Comparison of ENCODE assay signal across 8 cellular contexts in genomic region chr1:52141513-52142219, GRCh38. TPM values are rescaled to one million over a fixed set of nuclear protein-coding genes. Genes with fewer than 3 reads are reported as not detected.
A peak's percentile ranks its signal among the peaks of the same experiment; 100 is the strongest.
DNase-seq lines count a peak whose midpoint lies in the region; ATAC-seq and TF ChIP-seq lines count a peak whose summit lies in the region.

A gene with protein sequence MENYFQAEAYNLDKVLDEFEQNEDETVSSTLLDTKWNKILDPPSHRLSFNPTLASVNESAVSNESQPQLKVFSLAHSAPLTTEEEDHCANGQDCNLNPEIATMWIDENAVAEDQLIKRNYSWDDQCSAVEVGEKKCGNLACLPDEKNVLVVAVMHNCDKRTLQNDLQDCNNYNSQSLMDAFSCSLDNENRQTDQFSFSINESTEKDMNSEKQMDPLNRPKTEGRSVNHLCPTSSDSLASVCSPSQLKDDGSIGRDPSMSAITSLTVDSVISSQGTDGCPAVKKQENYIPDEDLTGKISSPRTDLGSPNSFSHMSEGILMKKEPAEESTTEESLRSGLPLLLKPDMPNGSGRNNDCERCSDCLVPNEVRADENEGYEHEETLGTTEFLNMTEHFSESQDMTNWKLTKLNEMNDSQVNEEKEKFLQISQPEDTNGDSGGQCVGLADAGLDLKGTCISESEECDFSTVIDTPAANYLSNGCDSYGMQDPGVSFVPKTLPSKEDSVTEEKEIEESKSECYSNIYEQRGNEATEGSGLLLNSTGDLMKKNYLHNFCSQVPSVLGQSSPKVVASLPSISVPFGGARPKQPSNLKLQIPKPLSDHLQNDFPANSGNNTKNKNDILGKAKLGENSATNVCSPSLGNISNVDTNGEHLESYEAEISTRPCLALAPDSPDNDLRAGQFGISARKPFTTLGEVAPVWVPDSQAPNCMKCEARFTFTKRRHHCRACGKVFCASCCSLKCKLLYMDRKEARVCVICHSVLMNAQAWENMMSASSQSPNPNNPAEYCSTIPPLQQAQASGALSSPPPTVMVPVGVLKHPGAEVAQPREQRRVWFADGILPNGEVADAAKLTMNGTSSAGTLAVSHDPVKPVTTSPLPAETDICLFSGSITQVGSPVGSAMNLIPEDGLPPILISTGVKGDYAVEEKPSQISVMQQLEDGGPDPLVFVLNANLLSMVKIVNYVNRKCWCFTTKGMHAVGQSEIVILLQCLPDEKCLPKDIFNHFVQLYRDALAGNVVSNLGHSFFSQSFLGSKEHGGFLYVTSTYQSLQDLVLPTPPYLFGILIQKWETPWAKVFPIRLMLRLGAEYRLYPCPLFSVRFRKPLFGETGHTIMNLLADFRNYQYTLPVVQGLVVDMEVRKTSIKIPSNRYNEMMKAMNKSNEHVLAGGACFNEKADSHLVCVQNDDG (N-terminal part only) (plus strand): TSS chr1:52142089. CDS start chr1:52233207, 91,118 bp downstream.

- H3K27ac ChIP-seq in MM.1S (ENCODE audit: low read length) (peak within 1 kb of the TSS; percentile 8; the same call in 1 of the 2 replicates), prostate gland (peak within 1 kb of the TSS; percentile 94 to 97), uterus (peak within 1 kb of the TSS; percentile 99 to 100)

- TF ChIP-seq POLR2A in prostate gland (IDR thresholded peaks at IDR 0.05) (peak; percentile 26), uterus (IDR thresholded peaks at IDR 0.05) (peak; percentile 41 to 54)

- no peaks in the 10 kb centered on the region for H4K20me1 ChIP-seq in MM.1S (ENCODE audit: insufficient read depth, low read length)

- DNase-seq in ELR (ENCODE audit: low read depth) (peak; percentile 82), H7 (peak; percentile 93), MM.1S (peak; percentile 79), T-helper 1 cell (peak; percentile 43 to 69 (median 58)), amygdala (lab: John Stamatoyannopoulos, UW) (peak in 49 of 56 donors; percentile 12 to 78 (median 42)), left ventricle myocardium superior (peak; percentile 90), prostate gland (ENCODE audit: low spot score) (peak; percentile 59), uterus (peak; percentile 63 to 79)

- ATAC-seq in left ventricle myocardium superior = peak; percentile 97

- no peaks in the 10 kb centered on the region for H3K9me2 ChIP-seq in MM.1S (replicated peaks; ENCODE audit: insufficient read depth, low read length)

- H3K4me3 ChIP-seq in H7 (ENCODE audit: insufficient read depth, low read depth, low read length) (peak within 1 kb of the TSS; percentile 89), MM.1S (ENCODE audit: low read length) (peak within 1 kb of the TSS; percentile 78), prostate gland (peak within 1 kb of the TSS; percentile 85 to 95), uterus (peak within 1 kb of the TSS; percentile 68 to 82)

- H3K36me3 ChIP-seq in H7 (replicated peaks; ENCODE audit: control insufficient read depth, insufficient read depth, low read length) = no peaks in the 10 kb centered on the region
- no peaks in the 10 kb centered on the region for H3K36me3 ChIP-seq in MM.1S (replicated peaks; ENCODE audit: insufficient read depth, low read length)
- no peaks in the 10 kb centered on the region for H3K36me3 ChIP-seq in prostate gland
- H3K36me3 ChIP-seq in uterus = no peaks in the 10 kb centered on the region

- intact Hi-C loops in left ventricle myocardium superior (cut with micrococcal nuclease) (no loop called here), prostate gland (cut with DNase I) (loop anchor here (5.0 to 10.0 kb wide), 4 partner anchors 123 to 263 kb away; partner anchors contain the start of genes CC2D1B, ORC1 and PRPF38A), uterus (cut with DNase I; ENCODE audit: low total_unique reads) (loop anchor here (10.0 kb wide), 1 partner anchor 153 kb away; no protein-coding TSS in a partner anchor)

- WGBS in prostate gland = under 1% methylated on average over 29 of the region's 72 CpGs

- peak within 1 kb of the TSS; percentile 85 for H3K4me2 ChIP-seq in MM.1S (ENCODE audit: low read depth, low read length)

- peak; percentile 40 for TF ChIP-seq CTCF in MM.1S (IDR thresholded peaks at IDR 0.05; ENCODE audit: low read length)
- peak; percentile 58 to 91 (median 82) for TF ChIP-seq CTCF in prostate gland (IDR thresholded peaks at IDR 0.05)
- TF ChIP-seq CTCF in uterus (IDR thresholded peaks at IDR 0.05) = peak; percentile 16 to 96 (median 91)

- no peaks in the 10 kb centered on the region for H3F3A ChIP-seq in MM.1S (ENCODE audit: insufficient read depth, low read length)

- peaks cover 19% of the 10 kb centered on the region for H3K4me1 ChIP-seq in MM.1S (ENCODE audit: low read length)
- H3K4me1 ChIP-seq in prostate gland (replicated peaks) = no peaks in the 10 kb centered on the region
- no peaks in the 10 kb centered on the region for H3K4me1 ChIP-seq in uterus

- peaks cover 11% of the 10 kb centered on the region; the same call in 1 of the 2 replicates for H3K79me2 ChIP-seq in MM.1S (ENCODE audit: low read length)

- H3K27me3 ChIP-seq in H7 (ENCODE audit: control insufficient read depth, insufficient read depth, low read length) (peaks cover 8% of the 10 kb centered on the region), MM.1S (replicated peaks; ENCODE audit: insufficient read depth, low read length) (0 out of 2 replicates have a peak, but pooled peaks cover 5% of the 10 kb centered on the region), prostate gland (replicated peaks; ENCODE audit: insufficient read depth) (no peaks in the 10 kb centered on the region), uterus (no peaks in the 10 kb centered on the region)

- H3K9me3 ChIP-seq in MM.1S (replicated peaks; ENCODE audit: insufficient read depth, low read length) (no peaks in the 10 kb centered on the region), prostate gland (no peaks in the 10 kb centered on the region), uterus (no peaks in the 10 kb centered on the region)

- H3K9ac ChIP-seq in MM.1S (ENCODE audit: low read length) = peak within 1 kb of the TSS; percentile 69

- peak within 1 kb of the TSS; percentile 87 for H2AFZ ChIP-seq in MM.1S (ENCODE audit: low read length)

RNA-seq across cellular contexts. Expression of the gene that starts here (rescaled TPM):
- 18.0 and 23.8 TPM in 2 replicates for total RNA-seq in H7 (2014; rRNA removed; shearing (Covaris generic))
- total RNA-seq in left ventricle myocardium superior (19.3 TPM), prostate gland (10 to 100 TPM; 28.6 to 29.0 TPM), uterus (10 to 100 TPM; 25.6 to 95.0 (median 48.3) TPM)

Comparison
In these comparisons a context has a peak if more than half of its experiments do, and no peak if none do; other contexts are left out.
1. Peak in every context shown above with its lines: DNase-seq, ATAC-seq, H3K4me3 ChIP-seq and H3K27ac ChIP-seq.
2. DNase-seq: peak in every context shown above with its lines; median percentile 93 in H7; 90 in left ventricle myocardium superior; 82 in ELR; 79 in MM.1S; 71 in uterus; 59 in prostate gland; 58 in T-helper 1 cell; 42 in amygdala.
3. H3K27ac ChIP-seq: peak in every context shown above with its lines; median percentile 100 in uterus; 96 in prostate gland; 8 in MM.1S.
4. CTCF ChIP-seq: peak in every context shown above with its lines; median percentile 91 in uterus; 82 in prostate gland; 40 in MM.1S.